Comparison of ENCODE assay signal across 8 cellular contexts in genomic region chr4:87848622-87849351, GRCh38. TPM values are rescaled to one million over a fixed set of nuclear protein-coding genes. Genes with fewer than 3 reads are reported as not detected.
A peak's percentile ranks its signal among the peaks of the same experiment; 100 is the strongest.
DNase-seq lines count a peak whose midpoint lies in the region; ATAC-seq, FAIRE-seq and TF ChIP-seq lines count a peak whose summit lies in the region.

No MANE protein-coding gene starts in this region.

- H3K18ac ChIP-seq in mesendoderm (ENCODE audit: low read length): no peak overlapping the region

- peak overlapping the region; percentile 19 for H3K56ac ChIP-seq in mesendoderm (ENCODE audit: low read length)

- no peak overlapping the region for H2BK5ac ChIP-seq in mesendoderm (ENCODE audit: low read length)

- H3K4me1 ChIP-seq in A673 (ENCODE audit: insufficient read depth, low read length, poor library complexity, severe bottlenecking) (no peaks in the 10 kb centered on the region), mesendoderm (ENCODE audit: control insufficient read depth, low read depth, low read length) (peaks cover 4% of the 10 kb centered on the region)

- H3K27ac ChIP-seq in A673 (ENCODE audit: low read depth, low read length, poor library complexity, severe bottlenecking) (no peak overlapping the region), WERI-Rb-1 (no peak overlapping the region), mesendoderm (ENCODE audit: low read depth, low read length) (no peak overlapping the region)

- no peaks in the 10 kb centered on the region for H3K36me3 ChIP-seq in A673 (ENCODE audit: insufficient read depth, low read length, poor library complexity, severe bottlenecking)
- H3K36me3 ChIP-seq in WERI-Rb-1: no peaks in the 10 kb centered on the region
- H3K36me3 ChIP-seq in mesendoderm (ENCODE audit: control insufficient read depth, insufficient read depth, low read length): no peaks in the 10 kb centered on the region

- FAIRE-seq in endometrium (lab: Jason Lieb, UNC): peak; percentile 72

- H3K79me1 ChIP-seq in mesendoderm (ENCODE audit: low read length): no peaks in the 10 kb centered on the region

- H3K4ac ChIP-seq in mesendoderm (ENCODE audit: low read depth, low read length): no peak overlapping the region

- H3K4me2 ChIP-seq in mesendoderm (ENCODE audit: low read length): no peak overlapping the region

- POLR2A ChIA-PET in A673 (lab: Charles Lee; ENCODE audit: low non-redundant PET): no interaction called here

- peak overlapping the region; percentile 2 for H3K9ac ChIP-seq in mesendoderm (ENCODE audit: low read length)

- H3K27me3 ChIP-seq in A673 (replicated peaks; ENCODE audit: insufficient read depth, low read depth, low read length, poor library complexity) (no peaks in the 10 kb centered on the region), WERI-Rb-1 (ENCODE audit: insufficient read depth, low read depth, severe bottlenecking) (no peaks in the 10 kb centered on the region), mesendoderm (ENCODE audit: insufficient read depth, low read length, poor library complexity) (no peaks in the 10 kb centered on the region)

- intact Hi-C loops in A673 (cut with micrococcal nuclease; ENCODE audit: unreplicated experiment): loop anchor here (10.0 kb wide), 1 partner anchor 574 kb away; no protein-coding TSS in a partner anchor

- TF ChIP-seq CTCF in A673 (conservative IDR thresholded peaks at IDR 0.05; ENCODE audit: low read depth, low read length): 0 out of 2 replicates have a peak, but pooled peaks have one; percentile 24
- peak; percentile 45; the same call in 1 of the 2 replicates for TF ChIP-seq CTCF in GM12874 (IDR thresholded peaks at IDR 0.05; ENCODE audit: insufficient read depth, low read depth, low read length)
- TF ChIP-seq CTCF in WERI-Rb-1 (IDR thresholded peaks at IDR 0.05; ENCODE audit: low read depth, low read length): peak; percentile 68

- H4K5ac ChIP-seq in mesendoderm (ENCODE audit: low read length): no peak overlapping the region

- CTCF ChIA-PET in A673 (lab: Charles Lee): interaction anchor here (0.6 to 1.0 kb wide), 2 partner anchors 91 to 125 kb away, joined by 3 to 4 read pairs; no protein-coding TSS in a partner anchor

- no peaks in the 10 kb centered on the region for H3K79me2 ChIP-seq in mesendoderm (ENCODE audit: control insufficient read depth, insufficient read depth, low read length)

- H2BK15ac ChIP-seq in mesendoderm (replicated peaks; ENCODE audit: low read depth): no peak overlapping the region

- BruUV-seq in A673 (replicated peaks; lab: Mats Ljungman, UMichigan): no TSS peak

- no CpG with 5 or more reads among the region's 15 CpGs for WGBS in mesendoderm (ENCODE audit: extremely low coverage, insufficient coverage, low lambda C conversion rate)

- no peak overlapping the region for H4K8ac ChIP-seq in mesendoderm (ENCODE audit: low read depth, low read length)

- DNase-seq in A673 (ENCODE audit: low spot score) (peak; percentile 53), NCI-H187 treated with DMSO at 0.1 percent for 48 hours (lab: John Stamatoyannopoulos, UW) (peak; percentile 8), WERI-Rb-1 (peak; percentile 29), mesendoderm (peak; percentile 73), superior temporal gyrus (ENCODE audit: extremely low spot score) (peak; percentile 91)

- H2AK5ac ChIP-seq in mesendoderm (ENCODE audit: low read length): no peak overlapping the region

- H3K4me3 ChIP-seq in A673 (ENCODE audit: low read depth, low read length, poor library complexity, severe bottlenecking): no peak overlapping the region
- H3K4me3 ChIP-seq in WERI-Rb-1 (ENCODE audit: low read depth, low read length): peak overlapping the region; percentile 35
- no peak overlapping the region for H3K4me3 ChIP-seq in mesendoderm (ENCODE audit: low read length)

- H3K23ac ChIP-seq in mesendoderm (ENCODE audit: low read length): no peak overlapping the region

- ATAC-seq in HG02763 (IDR thresholded peaks at IDR 0.05; ENCODE audit: unreplicated experiment): peak; percentile 66

- H3K9me3 ChIP-seq in A673 (ENCODE audit: low read depth, low read length, poor library complexity, severe bottlenecking) (no peaks in the 10 kb centered on the region), WERI-Rb-1 (ENCODE audit: severe bottlenecking) (no peaks in the 10 kb centered on the region)

- H2BK120ac ChIP-seq in mesendoderm (ENCODE audit: low read depth, low read length): no peak overlapping the region

RNA-seq across cellular contexts. Expression of gene MEPE, which starts 16.0 kb away (rescaled TPM):
- not detected in 2 replicates for total RNA-seq in A673 (2021)
- polyA plus RNA-seq in mesendoderm (2013, experiment 1 of 2): 0.29 TPM
- polyA plus RNA-seq in mesendoderm (2013, experiment 2 of 2): 0.25 TPM

RNA-seq across cellular contexts. Expression of gene IBSP, which starts 49.4 kb away (rescaled TPM):
- total RNA-seq in A673 (2021): not detected in 2 replicates
- not detected for polyA plus RNA-seq in mesendoderm (2013, experiment 1 of 2)
- not detected for polyA plus RNA-seq in mesendoderm (2013, experiment 2 of 2)

Comparison
In these comparisons a context has a peak if more than half of its experiments do, and no peak if none do; other contexts are left out.
1. DNase-seq: peak in every context shown above with its lines; median percentile 91 in superior temporal gyrus; 73 in mesendoderm; 53 in A673; 29 in WERI-Rb-1; 8 in NCI-H187 treated with DMSO at 0.1 percent for 48 hours.